ENCODE assay signal across 15 cellular contexts in the genomic region with DNA sequence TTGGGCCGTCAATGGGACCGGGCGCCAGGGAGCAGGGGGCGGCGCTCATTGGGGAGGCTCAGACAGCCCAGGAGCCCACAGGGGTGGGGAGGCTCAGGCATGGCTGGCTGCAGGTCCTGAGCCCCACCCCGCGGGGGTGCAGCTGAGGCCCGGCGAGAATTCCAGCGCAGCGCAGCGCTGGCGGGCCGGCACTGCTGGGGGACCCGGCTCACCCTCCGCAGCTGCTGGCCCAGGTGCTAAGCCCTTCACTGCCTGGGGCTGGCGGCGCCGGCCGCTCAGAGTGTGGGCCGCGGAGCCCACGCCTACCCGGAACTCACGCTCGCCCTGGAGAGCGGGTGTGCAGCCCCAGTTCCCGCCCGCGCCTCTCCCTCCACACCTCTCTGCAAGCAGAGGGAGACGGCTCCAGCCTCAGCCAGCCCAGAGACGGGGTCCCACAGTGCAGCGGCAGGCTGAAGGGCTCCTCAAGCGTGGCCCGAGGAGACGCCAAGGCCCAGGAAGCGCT.
DNase-seq lines count a peak whose midpoint lies in the region; ATAC-seq lines count a peak whose summit lies in the region.
"Had no signal": no experiment of that assay in that cellular context is flagged by ENCODE, and none has a peak within 500 bp of the region (broad histone marks: within the 10 kb centered on the region; RNA-seq: fewer than 3 reads in every experiment).

No MANE protein-coding gene starts in this region.

- H3K9me3 Mint-ChIP-seq in stimulated activated effector memory CD8-positive, alpha-beta T cell treated with anti-CD3 and anti-CD28 coated beads, Interleukin-12 subunit alpha, Interleukin-12 subunit beta, amount 100 ng/mL, for 72 hours = peaks cover 10% of the 10 kb centered on the region

- no peak overlapping the region for H3K27ac Mint-ChIP-seq in stimulated activated effector memory CD8-positive, alpha-beta T cell treated with anti-CD3 and anti-CD28 coated beads, Interleukin-12 subunit alpha, Interleukin-12 subunit beta, amount 100 ng/mL, for 72 hours

- no peak overlapping the region for H3K4me3 Mint-ChIP-seq in stimulated activated effector memory CD8-positive, alpha-beta T cell treated with anti-CD3 and anti-CD28 coated beads, Interleukin-12 subunit alpha, Interleukin-12 subunit beta, amount 100 ng/mL, for 72 hours
- H3K4me3 Mint-ChIP-seq: H9 had no signal

- H3K36me3 Mint-ChIP-seq in stimulated activated effector memory CD8-positive, alpha-beta T cell treated with anti-CD3 and anti-CD28 coated beads, Interleukin-12 subunit alpha, Interleukin-12 subunit beta, amount 100 ng/mL, for 72 hours = no peaks in the 10 kb centered on the region

- DNase-seq in NCI-H146 (lab: John Stamatoyannopoulos, UW) (peak; percentile 18), NCI-H146 treated with DMSO at 0.1 percent for 48 hours (lab: John Stamatoyannopoulos, UW; ENCODE audit: unreplicated experiment) (no peak), ELF-1 (ENCODE audit: low read depth, low spot score) (peak; percentile 74), ecto neural progenitor cell (ENCODE audit: low spot score) (peak; percentile 37), epidermal melanocyte (ENCODE audit: insufficient read length, low spot score) (no peak), NCI-H345 (lab: John Stamatoyannopoulos, UW) (no peak), DMS 273 (lab: John Stamatoyannopoulos, UW; ENCODE audit: unreplicated experiment) (no peak)
- DNase-seq in stimulated activated effector memory CD8-positive, alpha-beta T cell treated with anti-CD3 and anti-CD28 coated beads, Interleukin-12 subunit alpha, Interleukin-12 subunit beta, amount 100 ng/mL, for 72 hours (ENCODE audit: low spot score in 2 of 2) = no peak
- DNase-seq: 8988T, AML-193, Calu3, DMS153, GM23248, H9 had no signal

- no peaks in the 10 kb centered on the region for H3K4me1 Mint-ChIP-seq in stimulated activated effector memory CD8-positive, alpha-beta T cell treated with anti-CD3 and anti-CD28 coated beads, Interleukin-12 subunit alpha, Interleukin-12 subunit beta, amount 100 ng/mL, for 72 hours
- H3K4me1 Mint-ChIP-seq: H9 had no signal

- peak; percentile 37 for ATAC-seq in stimulated activated effector memory CD8-positive, alpha-beta T cell treated with anti-CD3 and anti-CD28 coated beads, Interleukin-12 subunit alpha, Interleukin-12 subunit beta, amount 100 ng/mL, for 72 hours
- ATAC-seq: GM12878 had no signal

Comparison
In these comparisons a context has a peak if more than half of its experiments do, and no peak if none do; other contexts are left out.
1. DNase-seq: peak in NCI-H146 (single experiment), ELF-1 (single experiment) and ecto neural progenitor cell (single experiment); none in NCI-H146 treated with DMSO at 0.1 percent for 48 hours (single experiment), stimulated activated effector memory CD8-positive, alpha-beta T cell treated with anti-CD3 and anti-CD28 coated beads, Interleukin-12 subunit alpha, Interleukin-12 subunit beta, amount 100 ng/mL, for 72 hours (0 of 2), epidermal melanocyte (single experiment), NCI-H345 (single experiment) and DMS 273 (single experiment).